ENCODE assay signal across 8 cellular contexts in genomic region chr14:54567634-54568561, GRCh38. TPM values are rescaled to one million over a fixed set of nuclear protein-coding genes. Genes with fewer than 3 reads are reported as not detected.
A peak's percentile ranks its signal among the peaks of the same experiment; 100 is the strongest.
DNase-seq lines count a peak whose midpoint lies in the region; ATAC-seq and TF ChIP-seq lines count a peak whose summit lies in the region.

No MANE protein-coding gene starts in this region.

- TF ChIP-seq CTCF in colonic mucosa (IDR thresholded peaks at IDR 0.05), result no peak

- peaks cover 19% of the 10 kb centered on the region for H3K27me3 Mint-ChIP-seq in activated CD4-positive, alpha-beta T cell treated with anti-CD3 and anti-CD28 coated beads for 36 hours

- peaks cover 3% of the 10 kb centered on the region for H3K9me3 Mint-ChIP-seq in activated CD4-positive, alpha-beta T cell treated with anti-CD3 and anti-CD28 coated beads for 36 hours (ENCODE audit: low read depth)

- peak; percentile 12 for ATAC-seq in activated CD4-positive, alpha-beta T cell treated with anti-CD3 and anti-CD28 coated beads for 36 hours
- ATAC-seq in left colon (peak; percentile 5), GM19452 (IDR thresholded peaks at IDR 0.05; ENCODE audit: unreplicated experiment) (no peak)

- DNase-seq in ELF-1 (ENCODE audit: low read depth, low spot score) (peak; percentile 57), colonic mucosa (peak; percentile 51), left colon (peak; percentile 38 to 64), foreskin melanocyte (no peak)
- DNase-seq in activated CD4-positive, alpha-beta T cell treated with anti-CD3 and anti-CD28 coated beads for 36 hours, result peak; percentile 70
- DNase-seq in stimulated activated CD4-positive, alpha-beta T cell treated with anti-CD3 and anti-CD28 coated beads, Interleukin-2, amount 100 ng/mL, for 48 hours, result peak; percentile 15 to 27

- peaks cover 4% of the 10 kb centered on the region for H3K36me3 Mint-ChIP-seq in activated CD4-positive, alpha-beta T cell treated with anti-CD3 and anti-CD28 coated beads for 36 hours (ENCODE audit: low read depth)

- no peak for TF ChIP-seq RAD21 in Ishikawa (IDR thresholded peaks at IDR 0.05; ENCODE audit: low read depth)

- intact Hi-C loops in activated CD4-positive, alpha-beta T cell treated with anti-CD3 and anti-CD28 coated beads for 36 hours (cut with DNase I, micrococcal nuclease), result loop anchor here (1.0 to 10.0 kb wide), 6 partner anchors 55 to 487 kb away; partner anchors contain the start of genes CNIH1 (in 1 of the 2) and MAPK1IP1L (in 1 of the 2)
- intact Hi-C loops in colonic mucosa (cut with DNase I), result loop anchor here (10.0 kb wide), 2 partner anchors 237 to 337 kb away; partner anchors contain the start of gene GCH1
- intact Hi-C loops in left colon (cut with DNase I, micrococcal nuclease), result loop anchor here (10.0 kb wide), 2 partner anchors 207 to 237 kb away; no protein-coding TSS in a partner anchor

- no peaks in the 10 kb centered on the region for H3K27me3 ChIP-seq in colonic mucosa

- H3K27ac Mint-ChIP-seq in activated CD4-positive, alpha-beta T cell treated with anti-CD3 and anti-CD28 coated beads for 36 hours, result peak overlapping the region; percentile 89

- peak overlapping the region; percentile 85 for H3K4me3 Mint-ChIP-seq in activated CD4-positive, alpha-beta T cell treated with anti-CD3 and anti-CD28 coated beads for 36 hours

- peak overlapping the region; percentile 99 for H3K27ac ChIP-seq in colonic mucosa

- 0 out of 2 replicates have a peak, but pooled peaks have one; percentile 0 for TF ChIP-seq EP300 in Ishikawa (IDR thresholded peaks at IDR 0.05; ENCODE audit: borderline replicate concordance)

- POLR2A ChIA-PET in activated CD4-positive, alpha-beta T cell treated with anti-CD3 and anti-CD28 coated beads for 36 hours (lab: Charles Lee), result interaction anchor here (1.0 to 1.4 kb wide), 2 partner anchors 105 to 206 kb away, joined by 3 to 4 read pairs; no protein-coding TSS in a partner anchor

- peak overlapping the region; percentile 69 to 98 for H3K9ac ChIP-seq in colonic mucosa (ENCODE audit: low read depth in 2 of 2, low read length in 2 of 2)

- H3K9me3 ChIP-seq in colonic mucosa, result no peaks in the 10 kb centered on the region

- peaks cover 5% of the 10 kb centered on the region for H3K4me1 ChIP-seq in colonic mucosa

- peak overlapping the region; percentile 60 for H3K4me3 ChIP-seq in colonic mucosa

- H3K36me3 ChIP-seq in colonic mucosa, result no peaks in the 10 kb centered on the region

- H3K4me1 Mint-ChIP-seq in activated CD4-positive, alpha-beta T cell treated with anti-CD3 and anti-CD28 coated beads for 36 hours, result peaks cover 25% of the 10 kb centered on the region

- CTCF ChIA-PET in activated CD4-positive, alpha-beta T cell treated with anti-CD3 and anti-CD28 coated beads for 36 hours (lab: Charles Lee), result interaction anchor here (0.6 to 10.6 kb wide), 6 partner anchors 123 to 504 kb away, joined by 3 to 189 read pairs (median 4); no protein-coding TSS in a partner anchor

TF ChIP-seq in Ishikawa, 13 proteins besides CTCF, POLR2A, EP300 and RAD21:
- no peak for TF ChIP-seq NFIC (IDR thresholded peaks at IDR 0.05)
- 0 out of 2 replicates have a peak, but pooled peaks have one; percentile 17 for TF ChIP-seq TAF1 (IDR thresholded peaks at IDR 0.05; ENCODE audit: low read depth)
- peak; percentile 25; the same call in 1 of the 2 replicates for TF ChIP-seq MAX (IDR thresholded peaks at IDR 0.05)

RNA-seq across cellular contexts. Expression of gene SAMD4A, which starts 1.0 kb away (rescaled TPM):
- total RNA-seq in activated CD4-positive, alpha-beta T cell treated with anti-CD3 and anti-CD28 coated beads for 36 hours, result 1 to 10 TPM; 2.7 to 2.8 TPM
- total RNA-seq in colonic mucosa (10 to 100 TPM in 1 of 2 donors, 1 to 10 TPM in 1; 5.6 to 31.3 TPM), left colon (10 to 100 TPM; 11.2 to 26.2 TPM)

RNA-seq across cellular contexts. Expression of gene CGRRF1, which starts 58.2 kb away (rescaled TPM):
- 10 to 100 TPM; 10.2 to 15.2 TPM for total RNA-seq in activated CD4-positive, alpha-beta T cell treated with anti-CD3 and anti-CD28 coated beads for 36 hours
- 10 to 100 TPM; 13.2 to 21.3 TPM for total RNA-seq in colonic mucosa
- 10 to 100 TPM; 11.6 to 22.5 TPM for total RNA-seq in left colon
